ENCODE assay signal across 9 cellular contexts in genomic region chr17:75088465-75088895, GRCh38. TPM values are rescaled to one million over a fixed set of nuclear protein-coding genes. Genes with fewer than 3 reads are reported as not detected.
DNase-seq lines count a peak whose midpoint lies in the region; ATAC-seq and TF ChIP-seq lines count a peak whose summit lies in the region.
"Had no signal": no experiment of that assay in that cellular context is flagged by ENCODE, and none has a peak within 500 bp of the region (broad histone marks: within the 10 kb centered on the region; RNA-seq: fewer than 3 reads in every experiment).

No MANE protein-coding gene starts in this region.

- H3K9ac ChIP-seq in adipocyte (ENCODE audit: low read length) = peak overlapping the region; percentile 92
- H3K9ac ChIP-seq in skeletal muscle tissue (ENCODE audit: low read depth in 1 of 3, low read length in 3 of 3) = peak overlapping the region; percentile 81 to 87 (median 81)

- H3K36me3 ChIP-seq in adipocyte (ENCODE audit: control insufficient read depth, insufficient read depth, low read length, severe bottlenecking) = no peaks in the 10 kb centered on the region
- H3K36me3 ChIP-seq in iPS DF 6.9 (ENCODE audit: control insufficient read depth, insufficient read depth, low read length) = no peaks in the 10 kb centered on the region
- H3K36me3 ChIP-seq in skeletal muscle tissue (ENCODE audit: control insufficient read depth in 3 of 3, insufficient read depth in 3 of 3, low read length in 3 of 3) = no peaks in the 10 kb centered on the region

- no peaks in the 10 kb centered on the region for H3K27me3 ChIP-seq in adipocyte (replicated peaks; ENCODE audit: control insufficient read depth, insufficient read depth, low read length)
- H3K27me3 ChIP-seq in iPS DF 6.9 (ENCODE audit: control insufficient read depth, insufficient read depth, low read length) = no peaks in the 10 kb centered on the region
- no peaks in the 10 kb centered on the region for H3K27me3 ChIP-seq in skeletal muscle tissue (ENCODE audit: control insufficient read depth in 3 of 3, insufficient read depth in 3 of 3, low read length in 3 of 3)

- ATAC-seq in GM19395 (IDR thresholded peaks at IDR 0.05; ENCODE audit: unreplicated experiment) (no peak), GM19463 (IDR thresholded peaks at IDR 0.05; ENCODE audit: unreplicated experiment) (no peak)

- H3K27ac ChIP-seq in iPS DF 6.9 (ENCODE audit: low read length) (no peak overlapping the region), skeletal muscle tissue (ENCODE audit: low read depth, low read length) (peak overlapping the region; percentile 83)

- H3K4me3 ChIP-seq in HFF-Myc (replicated peaks; ENCODE audit: low read depth, low read length) (peak overlapping the region; percentile 54), adipocyte (ENCODE audit: low read length) (peak overlapping the region; percentile 85), iPS DF 6.9 (ENCODE audit: low read length) (peak overlapping the region; percentile 81; the same call in 1 of the 2 replicates), skeletal muscle tissue (ENCODE audit: low read length in 3 of 3) (peak overlapping the region; percentile 73 to 78 (median 77))

- no peak for TF ChIP-seq CTCF in HFF-Myc (IDR thresholded peaks at IDR 0.05; ENCODE audit: low read depth, low read length, missing control alignments)

- DNase-seq in HFF-Myc (ENCODE audit: extremely low read depth, low read depth) = no peak
- no peak for DNase-seq in adipocyte (ENCODE audit: low read depth)
- DNase-seq in iPS DF 6.9 (ENCODE audit: low read depth, low spot score) = no peak
- DNase-seq in T-helper 9 cell = no peak
- no peak for DNase-seq in C1 segment of cervical spinal cord (lab: John Stamatoyannopoulos, UW)
- DNase-seq: NCI-H2029 treated with DMSO at 0.1 percent for 48 hours had no signal

- H3K9me3 ChIP-seq in adipocyte (ENCODE audit: control insufficient read depth, low read length) = no peaks in the 10 kb centered on the region
- H3K9me3 ChIP-seq in iPS DF 6.9 (ENCODE audit: control insufficient read depth, insufficient read depth, low read length) = no peaks in the 10 kb centered on the region
- H3K9me3 ChIP-seq in skeletal muscle tissue (ENCODE audit: control insufficient read depth in 3 of 3, low read length in 3 of 3) = no peaks in the 10 kb centered on the region

- peaks cover 61% of the 10 kb centered on the region for H3K4me1 ChIP-seq in adipocyte (ENCODE audit: control insufficient read depth, insufficient read depth, low read length)
- peaks cover 7% of the 10 kb centered on the region for H3K4me1 ChIP-seq in iPS DF 6.9 (ENCODE audit: control insufficient read depth, insufficient read depth, low read length)
- peaks cover 33 to 51% (median 39%) of the 10 kb centered on the region in 3 donors for H3K4me1 ChIP-seq in skeletal muscle tissue (ENCODE audit: control insufficient read depth in 3 of 3, insufficient read depth in 3 of 3, low read length in 3 of 3)

- WGBS in iPS DF 6.9 (ENCODE audit: insufficient coverage, insufficient read length) = no CpG with 5 or more reads among the region's 9 CpGs

RNA-seq across cellular contexts. Expression of gene SLC16A5, which starts 0.7 kb away (rescaled TPM):
- total RNA-seq in skeletal muscle tissue = 4.2 TPM

RNA-seq across cellular contexts. Expression of gene ARMC7, which starts 21.3 kb away (rescaled TPM):
- total RNA-seq in skeletal muscle tissue = 1.0 TPM

RNA-seq across cellular contexts. Expression of gene KCTD2, which starts 41.5 kb away (rescaled TPM):
- 9.4 TPM for total RNA-seq in skeletal muscle tissue

RNA-seq across cellular contexts. Expression of gene ATP5PD, which starts 41.7 kb away (rescaled TPM):
- 247 TPM for total RNA-seq in skeletal muscle tissue

RNA-seq across cellular contexts. Expression of gene NT5C, which starts 43.1 kb away (rescaled TPM):
- total RNA-seq in skeletal muscle tissue = 32.9 TPM
